ENCODE assay signal across 18 cellular contexts in the genomic region with DNA sequence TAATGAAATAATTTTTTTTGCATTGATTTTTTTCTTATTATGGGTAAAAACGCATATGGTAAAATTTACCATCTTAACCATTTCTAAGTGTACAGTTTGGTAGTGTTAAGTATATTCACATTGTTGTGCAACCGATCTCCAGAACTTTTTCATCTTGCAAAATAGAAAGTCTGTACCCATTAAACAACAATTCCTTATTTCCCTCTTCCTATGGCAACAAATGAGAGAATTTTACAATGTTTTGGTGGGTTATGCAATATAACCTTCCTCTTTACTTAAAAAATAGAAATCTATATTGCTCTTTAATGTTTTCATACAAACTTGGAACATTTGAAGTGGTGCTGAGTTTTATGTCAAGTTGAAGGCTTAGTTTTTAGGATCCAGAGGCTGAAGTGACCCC.
"Had no signal": no experiment of that assay in that cellular context is flagged by ENCODE, and none has a peak within 500 bp of the region (broad histone marks: within the 10 kb centered on the region; RNA-seq: fewer than 3 reads in every experiment).

No MANE protein-coding gene starts in this region.

- H3K4me1 ChIP-seq: parathyroid adenoma, prostate gland, right lobe of liver, thyroid gland had no signal

- H3K27me3 ChIP-seq: esophagus squamous epithelium, gastroesophageal sphincter, right lobe of liver, suprapubic skin, thyroid gland had no signal

- H3K4me3 ChIP-seq: esophagus squamous epithelium, gastroesophageal sphincter, prostate gland, right lobe of liver, suprapubic skin, thyroid gland had no signal

- H3K9ac ChIP-seq: parathyroid adenoma had no signal

- H3K27ac ChIP-seq: esophagus squamous epithelium, gastroesophageal sphincter, parathyroid adenoma, prostate gland, right lobe of liver, suprapubic skin, thyroid gland had no signal

- H2AFZ ChIP-seq: parathyroid adenoma had no signal

- H3K9me3 ChIP-seq: esophagus squamous epithelium, gastroesophageal sphincter, prostate gland, right lobe of liver, suprapubic skin, thyroid gland had no signal

- ATAC-seq: gastroesophageal sphincter; left lobe of liver; right lobe of liver; stimulated activated effector memory CD8-positive, alpha-beta T cell treated with anti-CD3 and anti-CD28 coated beads, Interleukin-12 subunit alpha, Interleukin-12 subunit beta, amount 100 ng/mL, for 72 hours; stimulated activated naive CD8-positive, alpha-beta T cell treated with anti-CD3 and anti-CD28 coated beads, Interleukin-15, Interleukin-2, amounts not matched to agents 100 U/mL and 50 U/mL, for 24 hours had no signal

- DNase-seq: dermis blood vessel endothelial cell; esophagus squamous epithelium; foreskin fibroblast; glutamatergic neuron; islet precursor cell; midbrain; retina; right lobe of liver; stimulated activated CD4-positive, alpha-beta T cell treated with anti-CD3 and anti-CD28 coated beads, Interleukin-4, amount 100 ng/mL, for 1 hour; stimulated activated CD8-positive, alpha-beta memory T cell treated with anti-CD3 and anti-CD28 coated beads, Interleukin-4, amount 100 ng/mL, for 48 hours; stimulated activated naive CD8-positive, alpha-beta T cell treated with anti-CD3 and anti-CD28 coated beads, Interleukin-15, Interleukin-2, amounts not matched to agents 100 U/mL and 50 U/mL, for 24 hours; thyroid gland had no signal

- H3K79me2 ChIP-seq: parathyroid adenoma had no signal

- H3K36me3 ChIP-seq: esophagus squamous epithelium, gastroesophageal sphincter, prostate gland, right lobe of liver, suprapubic skin, thyroid gland had no signal
